ENCODE assay signal across 13 cellular contexts in the genomic region with DNA sequence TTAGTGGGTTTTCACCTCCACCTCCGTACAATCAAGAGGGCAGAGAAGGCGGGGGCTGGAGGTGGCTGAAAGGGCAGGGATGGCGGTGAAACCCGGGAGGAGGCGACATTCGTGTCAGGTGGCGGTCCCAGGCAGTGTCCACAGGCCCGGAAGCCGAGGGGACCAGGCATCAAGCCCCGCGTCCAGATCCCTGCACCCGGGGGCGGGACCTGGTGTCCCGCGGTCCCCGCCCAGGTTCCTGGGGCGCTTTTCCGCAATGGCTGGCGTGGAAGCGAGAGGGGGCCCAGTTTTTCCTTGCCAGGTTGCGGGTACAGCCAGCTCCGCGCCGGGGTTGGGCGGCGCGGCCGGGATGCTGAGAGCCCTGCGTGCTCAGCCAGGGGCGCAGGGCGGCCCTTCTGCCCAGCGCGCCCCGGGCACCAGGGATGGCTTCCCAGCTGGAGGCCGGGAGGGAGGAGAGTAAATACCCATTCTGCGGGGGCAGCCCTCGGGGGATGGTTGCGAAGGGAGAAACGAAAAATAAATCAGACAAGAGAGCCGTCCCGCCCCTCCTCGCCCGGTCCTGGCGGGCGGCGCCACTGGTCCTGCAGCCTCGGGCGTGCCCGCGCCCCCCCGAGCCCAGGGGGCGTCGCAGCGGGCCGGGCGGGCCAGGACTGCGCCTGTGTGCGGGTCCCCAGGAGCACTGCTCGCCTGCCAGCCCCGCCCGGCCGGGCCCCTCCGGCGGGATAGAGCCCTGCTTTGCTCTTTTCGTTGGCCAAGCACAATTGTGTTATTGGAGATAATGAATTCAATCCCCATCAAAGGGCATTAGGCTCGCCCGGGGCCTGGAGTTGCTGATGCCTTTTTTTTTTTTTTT. TPM values are rescaled to one million over a fixed set of nuclear protein-coding genes. Genes with fewer than 3 reads are reported as not detected.
DNase-seq lines count a peak whose midpoint lies in the region; ATAC-seq, FAIRE-seq and TF ChIP-seq lines count a peak whose summit lies in the region.
"Had no signal": no experiment of that assay in that cellular context is flagged by ENCODE, and none has a peak within 500 bp of the region (broad histone marks: within the 10 kb centered on the region; RNA-seq: fewer than 3 reads in every experiment).

No MANE protein-coding gene starts in this region.

- WGBS in endodermal cell (ENCODE audit: insufficient coverage in 1 of 2, insufficient read length in 1 of 2), 2 experiments = 0 to 3% methylated on average over 15 to 67 of the region's 67 CpGs
- WGBS in pancreas, 2 donors = 13% methylated on average over 61 to 67 of the region's 67 CpGs

- peak; percentile 65 for ATAC-seq in GM23338
- ATAC-seq in pancreas = peak; percentile 13 to 63 (median 17)
- ATAC-seq in stimulated activated naive CD8-positive, alpha-beta T cell treated with anti-CD3 and anti-CD28 coated beads, Interleukin-15, Interleukin-2, amounts not matched to agents 100 U/mL and 50 U/mL, for 24 hours = no peak
- ATAC-seq: activated CD8-positive, alpha-beta memory T cell treated with anti-CD3 and anti-CD28 coated beads, Interleukin-2, amount 10 ng/mL, durations not matched to agents 7 days and 5 days had no signal

- intact Hi-C loops in pancreas (cut with DNase I) (no loop called here), OCI-LY7 (cut with micrococcal nuclease; ENCODE audit: unreplicated experiment) (no loop called here)

- no peak overlapping the region for H3K9ac ChIP-seq in endodermal cell (ENCODE audit: extremely low read depth, low read length, poor library complexity, severe bottlenecking)

- no peak for TF ChIP-seq CTCF in GM23338 (conservative IDR thresholded peaks at IDR 0.05; ENCODE audit: low read depth in 2 of 2)
- TF ChIP-seq CTCF in endodermal cell (conservative IDR thresholded peaks at IDR 0.05) = peak; percentile 12
- no peak for TF ChIP-seq CTCF in pancreas (IDR thresholded peaks at IDR 0.05)
- TF ChIP-seq CTCF in OCI-LY7 (conservative IDR thresholded peaks at IDR 0.05; ENCODE audit: low read length) = no peak

- no peaks in the 10 kb centered on the region for H3K9me3 Mint-ChIP-seq in GM23338
- H3K9me3 Mint-ChIP-seq in endodermal cell = no peaks in the 10 kb centered on the region

- H3K4me1 Mint-ChIP-seq in GM23338 (peaks cover 33% of the 10 kb centered on the region), endodermal cell (peaks cover 34% of the 10 kb centered on the region)
- H3K4me1 Mint-ChIP-seq: activated CD8-positive, alpha-beta memory T cell treated with anti-CD3 and anti-CD28 coated beads, Interleukin-2, amount 10 ng/mL, durations not matched to agents 7 days and 5 days had no signal

- H3K27ac Mint-ChIP-seq in GM23338 (no peak overlapping the region), endodermal cell (no peak overlapping the region)
- H3K27ac Mint-ChIP-seq: activated CD8-positive, alpha-beta memory T cell treated with anti-CD3 and anti-CD28 coated beads, Interleukin-2, amount 10 ng/mL, durations not matched to agents 7 days and 5 days had no signal

- H3K4me3 ChIP-seq in GM23338 (peak overlapping the region; percentile 52), endodermal cell (ENCODE audit: low read length) (peak overlapping the region; percentile 72), pancreas (peak overlapping the region in 2 of 4 donors; percentile 16 to 39), OCI-LY7 (ENCODE audit: low read depth, low read length, poor library complexity, severe bottlenecking) (no peak overlapping the region)
- H3K4me3 ChIP-seq: thoracic aorta had no signal

- H3K79me2 ChIP-seq in GM23338 (replicated peaks; ENCODE audit: insufficient read depth) (no peaks in the 10 kb centered on the region), OCI-LY7 (ENCODE audit: insufficient read depth, low read depth, low read length) (no peaks in the 10 kb centered on the region)

- H2AFZ ChIP-seq in GM23338 (no peak overlapping the region), OCI-LY7 (ENCODE audit: low read length) (no peak overlapping the region)

- H3F3A ChIP-seq in GM23338 (replicated peaks; ENCODE audit: low read depth) = peaks cover 6% of the 10 kb centered on the region

- peaks cover 49% of the 10 kb centered on the region for H3K4me1 ChIP-seq in GM23338 (ENCODE audit: insufficient read depth)
- peaks cover 8% of the 10 kb centered on the region for H3K4me1 ChIP-seq in endodermal cell (ENCODE audit: control insufficient read depth, insufficient read depth, low read length)
- H3K4me1 ChIP-seq in pancreas = peaks cover 0 to 8% (median 0%) of the 10 kb centered on the region in 3 donors
- H3K4me1 ChIP-seq in OCI-LY7 (ENCODE audit: insufficient read depth, low read length, poor library complexity, severe bottlenecking) = no peaks in the 10 kb centered on the region

- no peak overlapping the region for H3K27ac ChIP-seq in GM23338 (ENCODE audit: low read depth)
- no peak overlapping the region for H3K27ac ChIP-seq in endodermal cell (ENCODE audit: low read depth, low read length)
- H3K27ac ChIP-seq in pancreas = no peak overlapping the region
- H3K27ac ChIP-seq in OCI-LY7 (ENCODE audit: low read depth, low read length, poor library complexity, severe bottlenecking) = no peak overlapping the region

- H3K27me3 ChIP-seq in GM23338 (ENCODE audit: insufficient read depth) (peaks cover 100% of the 10 kb centered on the region), endodermal cell (ENCODE audit: control insufficient read depth, insufficient read depth, low read length, poor library complexity, severe bottlenecking) (peaks cover 86% of the 10 kb centered on the region), pancreas (peaks cover 2 to 30% (median 18%) of the 10 kb centered on the region in 4 donors)

- H3K27me3 Mint-ChIP-seq in GM23338 (ENCODE audit: insufficient read depth, low read depth, poor library complexity) (peaks cover 84% of the 10 kb centered on the region), endodermal cell (ENCODE audit: insufficient read depth) (peaks cover 82% of the 10 kb centered on the region)

- no peaks in the 10 kb centered on the region for H3K9me3 ChIP-seq in endodermal cell (ENCODE audit: control insufficient read depth, low read length)
- peaks cover 0 to 3% (median 0%) of the 10 kb centered on the region in 4 donors for H3K9me3 ChIP-seq in pancreas
- H3K9me3 ChIP-seq in OCI-LY7 (ENCODE audit: low read length) = no peaks in the 10 kb centered on the region
- H3K9me3 ChIP-seq: thoracic aorta had no signal

- BruUV-seq in OCI-LY7 (replicated peaks; lab: Mats Ljungman, UMichigan) = no TSS peak

- no peak for FAIRE-seq in pancreas (lab: Jason Lieb, UNC)

- H3K36me3 ChIP-seq in GM23338 (ENCODE audit: insufficient read depth) = no peaks in the 10 kb centered on the region
- H3K36me3 ChIP-seq in endodermal cell (ENCODE audit: control insufficient read depth, insufficient read depth, low read length) = no peaks in the 10 kb centered on the region
- no peaks in the 10 kb centered on the region for H3K36me3 ChIP-seq in pancreas
- H3K36me3 ChIP-seq in OCI-LY7 (ENCODE audit: insufficient read depth, low read length) = no peaks in the 10 kb centered on the region
- H3K36me3 ChIP-seq: thoracic aorta had no signal

- peaks cover 7% of the 10 kb centered on the region; the same call in 1 of the 2 replicates for H4K20me1 ChIP-seq in GM23338 (replicated peaks; ENCODE audit: insufficient read depth)
- no peaks in the 10 kb centered on the region; the same call in 1 of the 2 replicates for H4K20me1 ChIP-seq in OCI-LY7 (ENCODE audit: insufficient read depth, low read length)

- H3K4me2 ChIP-seq in GM23338 = peak overlapping the region; percentile 93
- no peak overlapping the region for H3K4me2 ChIP-seq in OCI-LY7 (ENCODE audit: low read length)

- H3K4me3 Mint-ChIP-seq in GM23338 (peak overlapping the region; percentile 66), endodermal cell (peak overlapping the region; percentile 56)
- H3K4me3 Mint-ChIP-seq: activated CD8-positive, alpha-beta memory T cell treated with anti-CD3 and anti-CD28 coated beads, Interleukin-2, amount 10 ng/mL, durations not matched to agents 7 days and 5 days had no signal

- CTCF ChIA-PET in OCI-LY7 (lab: Charles Lee; ENCODE audit: unreplicated experiment) = no interaction called here

- H3K36me3 Mint-ChIP-seq in GM23338 (ENCODE audit: low read depth) = no peaks in the 10 kb centered on the region
- no peaks in the 10 kb centered on the region for H3K36me3 Mint-ChIP-seq in endodermal cell (ENCODE audit: low read depth)
- H3K36me3 Mint-ChIP-seq: activated CD8-positive, alpha-beta memory T cell treated with anti-CD3 and anti-CD28 coated beads, Interleukin-2, amount 10 ng/mL, durations not matched to agents 7 days and 5 days had no signal

- POLR2A ChIA-PET in OCI-LY7 (lab: Charles Lee) = no interaction called here

- no peaks in the 10 kb centered on the region for H3K9me2 ChIP-seq in GM23338 (ENCODE audit: insufficient read depth)
- no peaks in the 10 kb centered on the region for H3K9me2 ChIP-seq in OCI-LY7 (ENCODE audit: insufficient read depth, low read length)

- DNase-seq in GM23338 (ENCODE audit: low spot score) (peak; percentile 67), NCI-H2227 (lab: John Stamatoyannopoulos, UW; ENCODE audit: unreplicated experiment) (peak; percentile 81), endodermal cell (peak; percentile 68), pancreas (peak in 3 of 6 donors; percentile 26 to 64 (median 58)), OCI-LY7 (ENCODE audit: low spot score) (no peak), GOT3 (lab: John Stamatoyannopoulos, UW) (no peak), activated T-cell treated with anti-CD3 and anti-CD28 coated beads for 4 hours (no peak)
- DNase-seq in stimulated activated naive CD8-positive, alpha-beta T cell treated with anti-CD3 and anti-CD28 coated beads, Interleukin-15, Interleukin-2, amounts not matched to agents 100 U/mL and 50 U/mL, for 24 hours = no peak
- DNase-seq: activated CD8-positive, alpha-beta memory T cell treated with anti-CD3 and anti-CD28 coated beads, Interleukin-2, amount 10 ng/mL, durations not matched to agents 7 days and 5 days; NCI-H226 had no signal

RNA-seq across cellular contexts. Expression of gene FOXA1, which starts 11.5 kb away (rescaled TPM):
- 1.8 TPM in 1 of 2 replicates, not detected in the other for total RNA-seq in GM23338 (2014; rRNA removed; shearing (Covaris generic))
- 0.12 TPM in 1 of 2 replicates, not detected in the other for polyA plus RNA-seq in GM23338 (2016; fragmentation: Nextera tagmentation; extraction: Ambion mirVana)
- 10 to 100 TPM; 41.2 to 51.4 TPM for total RNA-seq in endodermal cell
- 4.0 TPM for polyA plus RNA-seq in endodermal cell (2013, experiment 1 of 2)
- 3.4 TPM for polyA plus RNA-seq in endodermal cell (2013, experiment 2 of 2)
- total RNA-seq in pancreas = 1 to 10 TPM in 1 of 6 donors, under 1 TPM in 5; 0.34 to 1.4 (median 0.53) TPM
- polyA plus RNA-seq in pancreas = under 1 TPM; 0.12 to 0.15 TPM
- total RNA-seq in OCI-LY7 (2014; rRNA removed; shearing (Covaris generic)) = not detected in 2 replicates
- total RNA-seq in OCI-LY7 (2022) = not detected in 2 replicates
- total RNA-seq: activated CD8-positive, alpha-beta memory T cell treated with anti-CD3 and anti-CD28 coated beads, Interleukin-2, amount 10 ng/mL, durations not matched to agents 7 days and 5 days; right cardiac atrium; thoracic aorta had no signal
- polyA plus RNA-seq: right cardiac atrium had no signal

RNA-seq across cellular contexts. Expression of gene TTC6, which starts 11.8 kb away (rescaled TPM):
- not detected in 2 replicates for total RNA-seq in GM23338 (2014; rRNA removed; shearing (Covaris generic))
- 0.31 and 0.37 TPM in 2 replicates for polyA plus RNA-seq in GM23338 (2016; fragmentation: Nextera tagmentation; extraction: Ambion mirVana)
- total RNA-seq in endodermal cell = 10 to 100 TPM in 1 of 2 donors, 1 to 10 TPM in 1; 8.1 to 11.0 TPM
- 0.50 TPM for polyA plus RNA-seq in endodermal cell (2013, experiment 1 of 2)
- polyA plus RNA-seq in endodermal cell (2013, experiment 2 of 2) = 0.54 TPM
- total RNA-seq in pancreas = under 1 TPM in 4 of 6 donors, not detected in 2; 0.04 to 0.43 (median 0.22) TPM
- polyA plus RNA-seq in pancreas = under 1 TPM in 1 of 2 donors, not detected in 1; under 0.01 TPM
- total RNA-seq in OCI-LY7 (2014; rRNA removed; shearing (Covaris generic)) = not detected in 2 replicates
- not detected in 2 replicates for total RNA-seq in OCI-LY7 (2022)
- total RNA-seq: activated CD8-positive, alpha-beta memory T cell treated with anti-CD3 and anti-CD28 coated beads, Interleukin-2, amount 10 ng/mL, durations not matched to agents 7 days and 5 days; epithelial cell of proximal tubule; right cardiac atrium had no signal
- polyA plus RNA-seq: right cardiac atrium had no signal

Comparison
In these comparisons a context has a peak if more than half of its experiments do, and no peak if none do; other contexts are left out.
1. DNase-seq: peak in GM23338 (single experiment), NCI-H2227 (single experiment) and endodermal cell (single experiment); none in OCI-LY7 (single experiment), GOT3 (single experiment), stimulated activated naive CD8-positive, alpha-beta T cell treated with anti-CD3 and anti-CD28 coated beads, Interleukin-15, Interleukin-2, amounts not matched to agents 100 U/mL and 50 U/mL, for 24 hours (single experiment) and activated T-cell treated with anti-CD3 and anti-CD28 coated beads for 4 hours (single experiment).
2. RNA of gene FOXA1, which starts 11.5 kb away (total RNA-seq): 41.2 to 51.4 TPM in endodermal cell; 0.34 to 1.4 TPM in pancreas, 1.8 TPM in GM23338 and not detected in OCI-LY7; every median in the first group is over 10 times any median in the second.